Comparison of ENCODE assay signal across 8 cellular contexts in the genomic region with DNA sequence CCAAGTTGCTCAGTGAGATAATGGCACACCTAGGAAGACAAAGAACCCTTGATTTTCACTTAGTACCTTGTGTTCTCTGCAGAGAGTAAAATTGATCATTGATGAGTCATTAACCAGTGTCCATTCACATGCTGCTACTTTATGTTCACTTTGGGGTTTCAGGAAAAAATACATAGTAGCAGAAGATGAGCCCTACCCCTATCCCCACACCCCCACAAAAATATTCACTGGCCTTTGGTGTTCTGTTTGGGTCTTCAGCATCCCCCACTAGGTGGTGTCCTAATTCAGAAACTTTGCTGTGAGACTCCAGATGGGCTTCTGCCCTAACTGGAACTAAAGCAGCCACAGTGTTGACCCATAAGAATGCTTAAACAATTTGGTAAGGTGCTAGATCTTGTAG.
A peak's percentile ranks its signal among the peaks of the same experiment; 100 is the strongest.
DNase-seq lines count a peak whose midpoint lies in the region; ATAC-seq and TF ChIP-seq lines count a peak whose summit lies in the region.

No MANE protein-coding gene starts in this region.

- no peaks in the 10 kb centered on the region for H3K27me3 Mint-ChIP-seq in activated CD8-positive, alpha-beta memory T cell treated with anti-CD3 and anti-CD28 coated beads, Interleukin-2, amount 10 ng/mL, durations not matched to agents 7 days and 5 days
- no peaks in the 10 kb centered on the region for H3K27me3 Mint-ChIP-seq in neural progenitor cell (ENCODE audit: insufficient read depth, low read depth)

- H3K36me3 ChIP-seq in SJCRH30 (no peaks in the 10 kb centered on the region), neural progenitor cell (no peaks in the 10 kb centered on the region)

- H3K27ac ChIP-seq in SJCRH30 (no peak overlapping the region), neural progenitor cell (peak overlapping the region; percentile 15)

- no peak overlapping the region for H3K4me3 ChIP-seq in SJCRH30
- no peak overlapping the region for H3K4me3 ChIP-seq in neural progenitor cell

- H3K27ac Mint-ChIP-seq in activated CD8-positive, alpha-beta memory T cell treated with anti-CD3 and anti-CD28 coated beads, Interleukin-2, amount 10 ng/mL, durations not matched to agents 7 days and 5 days = no peak overlapping the region
- no peak overlapping the region for H3K27ac Mint-ChIP-seq in neural progenitor cell

- no peak overlapping the region for H3K4me3 Mint-ChIP-seq in activated CD8-positive, alpha-beta memory T cell treated with anti-CD3 and anti-CD28 coated beads, Interleukin-2, amount 10 ng/mL, durations not matched to agents 7 days and 5 days
- H3K4me3 Mint-ChIP-seq in neural progenitor cell = no peak overlapping the region

- H3K79me2 ChIP-seq in neural progenitor cell (ENCODE audit: low read depth) = peaks cover 11% of the 10 kb centered on the region

- CTCF ChIA-PET in activated CD8-positive, alpha-beta memory T cell treated with anti-CD3 and anti-CD28 coated beads, Interleukin-2, amount 10 ng/mL, durations not matched to agents 7 days and 5 days (lab: Charles Lee) = interaction anchor here (0.6 to 1.7 kb wide), 10 partner anchors 9 to 224 kb away, joined by 3 to 5 read pairs (median 3); no protein-coding TSS in a partner anchor

- no peak overlapping the region for H3K9ac ChIP-seq in neural progenitor cell

- H4K20me1 ChIP-seq in neural progenitor cell (ENCODE audit: low read depth) = peaks cover 6% of the 10 kb centered on the region

- H3K4me1 ChIP-seq in SJCRH30 (no peaks in the 10 kb centered on the region), neural progenitor cell (peaks cover 42% of the 10 kb centered on the region)

- no peak overlapping the region for H3K4me2 ChIP-seq in neural progenitor cell

- H3K27me3 ChIP-seq in SJCRH30 (no peaks in the 10 kb centered on the region), neural progenitor cell (no peaks in the 10 kb centered on the region)

- H3F3A ChIP-seq in neural progenitor cell (ENCODE audit: low read depth) = peaks cover 50% of the 10 kb centered on the region

- peaks cover 23% of the 10 kb centered on the region for H3K4me1 Mint-ChIP-seq in activated CD8-positive, alpha-beta memory T cell treated with anti-CD3 and anti-CD28 coated beads, Interleukin-2, amount 10 ng/mL, durations not matched to agents 7 days and 5 days
- peaks cover 12% of the 10 kb centered on the region for H3K4me1 Mint-ChIP-seq in neural progenitor cell

- H3K9me3 ChIP-seq in SJCRH30 (replicated peaks) (no peaks in the 10 kb centered on the region), neural progenitor cell (ENCODE audit: low read depth) (no peaks in the 10 kb centered on the region)

- no peak overlapping the region for H2AFZ ChIP-seq in neural progenitor cell (replicated peaks)

- DNase-seq in activated CD8-positive, alpha-beta memory T cell treated with anti-CD3 and anti-CD28 coated beads, Interleukin-2, amount 10 ng/mL, durations not matched to agents 7 days and 5 days = peak; percentile 56
- no peak for DNase-seq in activated CD8-positive, alpha-beta memory T cell treated with anti-CD3 and anti-CD28 coated beads for 24 hours
- DNase-seq in SJCRH30 = peak; percentile 8 to 43
- peak; percentile 29 to 37 for DNase-seq in erythroblast (lab: John Stamatoyannopoulos, UW)
- peak; percentile 60 for DNase-seq in neural progenitor cell (ENCODE audit: low spot score)
- no peak for DNase-seq in SHP77 treated with DMSO at 0.1 percent for 48 hours (lab: John Stamatoyannopoulos, UW)
- no peak for DNase-seq in NCI-H1092 (lab: John Stamatoyannopoulos, UW)

- peaks cover 5% of the 10 kb centered on the region for H3K36me3 Mint-ChIP-seq in activated CD8-positive, alpha-beta memory T cell treated with anti-CD3 and anti-CD28 coated beads, Interleukin-2, amount 10 ng/mL, durations not matched to agents 7 days and 5 days
- H3K36me3 Mint-ChIP-seq in neural progenitor cell = peaks cover 7% of the 10 kb centered on the region

- ATAC-seq in activated CD8-positive, alpha-beta memory T cell treated with anti-CD3 and anti-CD28 coated beads, Interleukin-2, amount 10 ng/mL, durations not matched to agents 7 days and 5 days = peak; percentile 52
- peak; percentile 74 for ATAC-seq in HG02642 (IDR thresholded peaks at IDR 0.05; ENCODE audit: poor library complexity, unreplicated experiment)

- TF ChIP-seq POLR2A in erythroblast (IDR thresholded peaks at IDR 0.05; ENCODE audit: low read length) = no peak

- peak; percentile 66 for TF ChIP-seq CTCF in neural progenitor cell (IDR thresholded peaks at IDR 0.05)

- H3K9me3 Mint-ChIP-seq in activated CD8-positive, alpha-beta memory T cell treated with anti-CD3 and anti-CD28 coated beads, Interleukin-2, amount 10 ng/mL, durations not matched to agents 7 days and 5 days (ENCODE audit: low read depth) = no peaks in the 10 kb centered on the region
- no peaks in the 10 kb centered on the region for H3K9me3 Mint-ChIP-seq in neural progenitor cell

Comparison
In these comparisons a context has a peak if more than half of its experiments do, and no peak if none do; other contexts are left out.
1. DNase-seq: peak in activated CD8-positive, alpha-beta memory T cell treated with anti-CD3 and anti-CD28 coated beads, Interleukin-2, amount 10 ng/mL, durations not matched to agents 7 days and 5 days (single experiment), SJCRH30 (2 of 2), erythroblast (2 of 2) and neural progenitor cell (single experiment); none in activated CD8-positive, alpha-beta memory T cell treated with anti-CD3 and anti-CD28 coated beads for 24 hours (single experiment), SHP77 treated with DMSO at 0.1 percent for 48 hours (single experiment) and NCI-H1092 (single experiment).